26 cellular contexts compared by ENCODE assay signal in genomic region chr3:123802007-123802630, GRCh38.
"Had no signal": no experiment of that assay in that cellular context is flagged by ENCODE, and none has a peak within 500 bp of the region (broad histone marks: within the 10 kb centered on the region; RNA-seq: fewer than 3 reads in every experiment).

No MANE protein-coding gene starts in this region.

- H3K4me1 ChIP-seq: colonic mucosa, gastrocnemius medialis, pancreas had no signal

- H3K4me3 ChIP-seq: colonic mucosa, gastrocnemius medialis, heart right ventricle, lung, pancreas, smooth muscle cell, testis, tibial nerve had no signal

- H3K27ac ChIP-seq: colonic mucosa, gastrocnemius medialis, heart right ventricle, pancreas, testis, tibial nerve had no signal

- H3K4me1 Mint-ChIP-seq: naive thymus-derived CD8-positive, alpha-beta T cell; stimulated activated effector memory CD8-positive, alpha-beta T cell treated with anti-CD3 and anti-CD28 coated beads, Interleukin-12 subunit alpha, Interleukin-12 subunit beta, amount 100 ng/mL, for 72 hours had no signal

- FAIRE-seq: endothelial cell of umbilical vein, islet of Langerhans, pancreas had no signal

- DNase-seq: cerebellar nuclear complex; colonic mucosa; effector CD4-positive, alpha-beta T cell; erythroblast; gastrocnemius medialis; heart right ventricle; hypothalamus; left ventricle myocardium superior; mesendoderm; naive thymus-derived CD8-positive, alpha-beta T cell; occipital lobe; pancreas; right cardiac atrium; stimulated activated CD4-positive, alpha-beta T cell treated with anti-CD3 and anti-CD28 coated beads, Interleukin-2, amount 100 ng/mL, for 48 hours; stimulated activated CD8-positive, alpha-beta memory T cell treated with anti-CD3 and anti-CD28 coated beads, Interleukin-4, amount 100 ng/mL, for 48 hours; testis had no signal

- H3K9me3 ChIP-seq: colonic mucosa, gastrocnemius medialis, heart right ventricle, pancreas, testis, tibial nerve had no signal

- H3K27me3 ChIP-seq: colonic mucosa, gastrocnemius medialis, heart right ventricle, pancreas, testis, tibial nerve had no signal

- H3K4me3 Mint-ChIP-seq: endodermal cell; naive thymus-derived CD8-positive, alpha-beta T cell; neural crest cell; stimulated activated effector memory CD8-positive, alpha-beta T cell treated with anti-CD3 and anti-CD28 coated beads, Interleukin-12 subunit alpha, Interleukin-12 subunit beta, amount 100 ng/mL, for 72 hours; stimulated activated naive CD8-positive, alpha-beta T cell treated with anti-CD3 and anti-CD28 coated beads, Interleukin-15, Interleukin-2, amounts not matched to agents 100 ng/mL and 50 ng/mL, for 24 hours had no signal

- ATAC-seq: gastrocnemius medialis; heart right ventricle; left ventricle myocardium superior; naive thymus-derived CD8-positive, alpha-beta T cell; pancreas; right cardiac atrium; stimulated activated effector memory CD8-positive, alpha-beta T cell treated with anti-CD3 and anti-CD28 coated beads, Interleukin-12 subunit alpha, Interleukin-12 subunit beta, amount 100 ng/mL, for 72 hours had no signal

- H3K27me3 Mint-ChIP-seq: stimulated activated naive CD8-positive, alpha-beta T cell treated with anti-CD3 and anti-CD28 coated beads, Interleukin-15, Interleukin-2, amounts not matched to agents 100 ng/mL and 50 ng/mL, for 24 hours had no signal

- H3K36me3 ChIP-seq: colonic mucosa, gastrocnemius medialis, heart right ventricle, pancreas, tibial nerve had no signal

- H3K9me3 Mint-ChIP-seq: endodermal cell; naive thymus-derived CD8-positive, alpha-beta T cell; neural crest cell; stimulated activated effector memory CD8-positive, alpha-beta T cell treated with anti-CD3 and anti-CD28 coated beads, Interleukin-12 subunit alpha, Interleukin-12 subunit beta, amount 100 ng/mL, for 72 hours; stimulated activated naive CD8-positive, alpha-beta T cell treated with anti-CD3 and anti-CD28 coated beads, Interleukin-15, Interleukin-2, amounts not matched to agents 100 ng/mL and 50 ng/mL, for 24 hours had no signal

- H3K27ac Mint-ChIP-seq: endodermal cell; naive thymus-derived CD8-positive, alpha-beta T cell; progenitor cell of endocrine pancreas; stimulated activated effector memory CD8-positive, alpha-beta T cell treated with anti-CD3 and anti-CD28 coated beads, Interleukin-12 subunit alpha, Interleukin-12 subunit beta, amount 100 ng/mL, for 72 hours; stimulated activated naive CD8-positive, alpha-beta T cell treated with anti-CD3 and anti-CD28 coated beads, Interleukin-15, Interleukin-2, amounts not matched to agents 100 ng/mL and 50 ng/mL, for 24 hours had no signal

- H3K4me2 ChIP-seq: smooth muscle cell had no signal

- H3K36me3 Mint-ChIP-seq: naive thymus-derived CD8-positive, alpha-beta T cell; stimulated activated effector memory CD8-positive, alpha-beta T cell treated with anti-CD3 and anti-CD28 coated beads, Interleukin-12 subunit alpha, Interleukin-12 subunit beta, amount 100 ng/mL, for 72 hours had no signal
